ENCODE assay signal across 13 cellular contexts in the genomic region with DNA sequence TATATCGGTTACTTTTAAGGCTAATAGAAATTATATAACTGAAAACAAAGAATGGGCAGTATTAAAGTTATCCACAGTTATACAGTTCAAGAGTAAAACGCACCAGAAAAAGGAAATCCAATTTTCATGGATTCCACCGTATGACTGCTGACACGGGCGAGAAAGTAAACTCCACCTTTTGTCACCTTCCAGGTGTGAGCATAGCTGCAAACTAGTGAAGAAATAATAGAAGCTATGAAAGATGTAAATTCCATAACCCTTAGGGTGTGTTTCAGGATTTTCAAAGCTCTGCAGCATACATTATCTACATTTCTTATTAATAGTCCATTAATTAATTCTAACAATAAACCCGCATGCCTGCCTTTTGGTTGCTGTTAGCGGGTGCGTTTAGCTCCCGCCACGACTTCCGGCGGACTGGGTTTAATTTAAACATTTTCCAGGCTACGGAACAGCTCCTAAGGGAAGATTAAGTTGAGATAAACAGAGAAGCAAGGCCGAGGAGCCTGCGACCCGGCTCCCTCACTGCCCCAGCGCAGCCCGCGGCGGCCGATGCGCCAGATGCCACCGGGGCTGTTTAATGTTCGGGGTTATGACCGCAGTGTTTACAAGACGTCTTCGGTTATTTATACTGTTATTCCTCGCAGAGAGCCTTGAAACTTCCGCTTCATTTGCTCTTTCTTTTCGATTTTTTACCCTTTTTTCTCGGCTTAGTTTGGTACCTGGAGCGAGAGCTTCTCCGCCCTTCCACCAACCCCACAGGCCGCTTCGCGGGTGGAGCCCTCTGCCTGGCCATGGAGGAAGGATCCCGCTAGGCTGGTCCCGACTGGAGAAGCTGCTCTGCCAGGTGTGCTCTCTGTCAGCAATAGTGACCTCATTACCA. TPM values are rescaled to one million over a fixed set of nuclear protein-coding genes. Genes with fewer than 3 reads are reported as not detected.
DNase-seq lines count a peak whose midpoint lies in the region; ATAC-seq and TF ChIP-seq lines count a peak whose summit lies in the region.
"Had no signal": no experiment of that assay in that cellular context is flagged by ENCODE, and none has a peak within 500 bp of the region (broad histone marks: within the 10 kb centered on the region; RNA-seq: fewer than 3 reads in every experiment).

No MANE protein-coding gene starts in this region.

- no peak for TF ChIP-seq POLR2A in sigmoid colon (IDR thresholded peaks at IDR 0.05)

- no peak for TF ChIP-seq EP300 in sigmoid colon (IDR thresholded peaks at IDR 0.05)

- H3K4me1 Mint-ChIP-seq in activated CD4-positive, alpha-beta T cell treated with anti-CD3 and anti-CD28 coated beads, Interleukin-2, amount 10 ng/mL, durations not matched to agents 24 days and 14 days = peaks cover 28% of the 10 kb centered on the region

- WGBS in sigmoid colon, 2 donors = 4 to 8% methylated on average over 38 of the region's 38 CpGs

- H3K27me3 ChIP-seq in iPS-18a (ENCODE audit: control insufficient read depth, insufficient read depth, low read length) (peaks cover 100% of the 10 kb centered on the region), sigmoid colon (peaks cover 45 to 97% (median 80%) of the 10 kb centered on the region in 3 donors)

- peaks cover 12% of the 10 kb centered on the region for H3K9me3 Mint-ChIP-seq in activated CD4-positive, alpha-beta T cell treated with anti-CD3 and anti-CD28 coated beads, Interleukin-2, amount 10 ng/mL, durations not matched to agents 24 days and 14 days
- H3K9me3 Mint-ChIP-seq: effector memory CD8-positive, alpha-beta T cell had no signal

- no peak overlapping the region for H3K9ac ChIP-seq in SK-N-MC (ENCODE audit: insufficient read length)
- no peak overlapping the region for H3K9ac ChIP-seq in iPS-18a (ENCODE audit: low read length)

- H3K27me3 Mint-ChIP-seq in activated CD4-positive, alpha-beta T cell treated with anti-CD3 and anti-CD28 coated beads, Interleukin-2, amount 10 ng/mL, durations not matched to agents 24 days and 14 days = peaks cover 93% of the 10 kb centered on the region

- intact Hi-C loops in activated CD4-positive, alpha-beta T cell treated with anti-CD3 and anti-CD28 coated beads, Interleukin-2, amount 10 ng/mL, durations not matched to agents 24 days and 14 days (cut with micrococcal nuclease) = no loop called here
- intact Hi-C loops in sigmoid colon (cut with DNase I) = no loop called here

- peak overlapping the region; percentile 38 for H3K27ac Mint-ChIP-seq in activated CD4-positive, alpha-beta T cell treated with anti-CD3 and anti-CD28 coated beads, Interleukin-2, amount 10 ng/mL, durations not matched to agents 24 days and 14 days
- H3K27ac Mint-ChIP-seq: effector memory CD8-positive, alpha-beta T cell had no signal

- H3K27ac ChIP-seq in SK-N-MC (no peak overlapping the region), iPS-18a (ENCODE audit: low read length) (no peak overlapping the region), sigmoid colon (peak overlapping the region; percentile 61 to 93 (median 82))
- H3K27ac ChIP-seq: WERI-Rb-1 had no signal

- H3K36me3 Mint-ChIP-seq in activated CD4-positive, alpha-beta T cell treated with anti-CD3 and anti-CD28 coated beads, Interleukin-2, amount 10 ng/mL, durations not matched to agents 24 days and 14 days (ENCODE audit: low read depth) = no peaks in the 10 kb centered on the region

- no peak for ATAC-seq in GM19023 (IDR thresholded peaks at IDR 0.05; ENCODE audit: unreplicated experiment)
- ATAC-seq: effector memory CD8-positive, alpha-beta T cell had no signal

- H3K4me1 ChIP-seq in iPS-18a (ENCODE audit: control insufficient read depth, low read depth, low read length) (peaks cover 33% of the 10 kb centered on the region), sigmoid colon (peaks cover 0 to 53% (median 34%) of the 10 kb centered on the region in 4 donors)

- H3K9me3 ChIP-seq in SK-N-MC (ENCODE audit: low read depth, low read length) (no peaks in the 10 kb centered on the region), iPS-18a (ENCODE audit: control insufficient read depth, low read depth, low read length) (no peaks in the 10 kb centered on the region), sigmoid colon (no peaks in the 10 kb centered on the region)

- no peak for DNase-seq in activated CD4-positive, alpha-beta T cell treated with anti-CD3 and anti-CD28 coated beads, Interleukin-2, amount 10 ng/mL, durations not matched to agents 24 days and 14 days
- no peak for DNase-seq in activated CD4-positive, alpha-beta T cell treated with anti-CD3 and anti-CD28 coated beads, Interleukin-2, amount 50 U/mL, for 48 hours
- DNase-seq in SK-N-MC (ENCODE audit: low read depth, low spot score) = no peak
- no peak for DNase-seq in sigmoid colon
- no peak for DNase-seq in COLO668 (lab: John Stamatoyannopoulos, UW; ENCODE audit: unreplicated experiment)
- DNase-seq in glomerular visceral epithelial cell (ENCODE audit: extremely low spot score) = no peak
- DNase-seq: activated gamma-delta T cell treated with Interleukin-2 at 50 U/mL for 16 hours; effector memory CD8-positive, alpha-beta T cell; kidney glomerular epithelial cell; NCI-H1436 treated with DMSO at 0.1 percent for 48 hours; WERI-Rb-1 had no signal

- H3K36me3 ChIP-seq in SK-N-MC (ENCODE audit: insufficient read depth, low read length) (no peaks in the 10 kb centered on the region), iPS-18a (ENCODE audit: control insufficient read depth, low read depth, low read length) (no peaks in the 10 kb centered on the region), sigmoid colon (no peaks in the 10 kb centered on the region)
- H3K36me3 ChIP-seq: WERI-Rb-1 had no signal

- H3K4me3 Mint-ChIP-seq in activated CD4-positive, alpha-beta T cell treated with anti-CD3 and anti-CD28 coated beads, Interleukin-2, amount 10 ng/mL, durations not matched to agents 24 days and 14 days = peak overlapping the region; percentile 13

- peak overlapping the region; percentile 30; the same call in 1 of the 2 replicates for H3K4me3 ChIP-seq in SK-N-MC
- H3K4me3 ChIP-seq in iPS-18a (ENCODE audit: low read length) = peak overlapping the region; percentile 42
- H3K4me3 ChIP-seq in sigmoid colon = peak overlapping the region; percentile 2 to 52 (median 44)

- no peak for TF ChIP-seq CTCF in sigmoid colon (IDR thresholded peaks at IDR 0.05)

RNA-seq across cellular contexts. Expression of a gene that starts 3.8 kb away (rescaled TPM):
- total RNA-seq in activated CD4-positive, alpha-beta T cell treated with anti-CD3 and anti-CD28 coated beads, Interleukin-2, amount 10 ng/mL, durations not matched to agents 24 days and 14 days = not detected in 2 replicates
- 10 to 100 TPM; 16.3 to 24.5 (median 21.3) TPM for total RNA-seq in sigmoid colon
- polyA plus RNA-seq in sigmoid colon = 10 to 100 TPM in 1 of 3 donors, 1 to 10 TPM in 2; 3.1 to 10.8 (median 6.0) TPM

Comparison
In these comparisons a context has a peak if more than half of its experiments do, and no peak if none do; other contexts are left out.
1. H3K27ac ChIP-seq: peak in sigmoid colon (4 of 4); none in SK-N-MC (single experiment) and iPS-18a (single experiment).
2. RNA of a gene that starts 3.8 kb away (total RNA-seq): 16.3 to 24.5 TPM in sigmoid colon; not detected in activated CD4-positive, alpha-beta T cell treated with anti-CD3 and anti-CD28 coated beads, Interleukin-2, amount 10 ng/mL, durations not matched to agents 24 days and 14 days; every median in the first group is over 10 times any median in the second.
3. Peak in every context shown above with its lines, with median percentiles within 50 percentile points of each other: H3K4me3 ChIP-seq.